ENCODE assay signal across 9 cellular contexts in genomic region chr15:81296673-81297072, GRCh38. TPM values are rescaled to one million over a fixed set of nuclear protein-coding genes. Genes with fewer than 3 reads are reported as not detected.
DNase-seq lines count a peak whose midpoint lies in the region; ATAC-seq and TF ChIP-seq lines count a peak whose summit lies in the region.
"Had no signal": no experiment of that assay in that cellular context is flagged by ENCODE, and none has a peak within 500 bp of the region (broad histone marks: within the 10 kb centered on the region; RNA-seq: fewer than 3 reads in every experiment).

No MANE protein-coding gene starts in this region.

- no peak overlapping the region for H3K27ac ChIP-seq in testis
- H3K27ac ChIP-seq: VCaP had no signal

- no peak for TF ChIP-seq CTCF in testis (IDR thresholded peaks at IDR 0.05)

- intact Hi-C loops in testis (cut with DNase I; ENCODE audit: low total_unique reads), result no loop called here

- H3K36me3 ChIP-seq in testis (ENCODE audit: low read depth, missing control alignments), result no peaks in the 10 kb centered on the region

- H3K4me3 ChIP-seq in mononuclear cell (ENCODE audit: low read length) (peak overlapping the region; percentile 90), testis (no peak overlapping the region)

- DNase-seq in SIG-M5 treated with dmso at 0.1 percent for 504 hours (lab: John Stamatoyannopoulos, UW; ENCODE audit: unreplicated experiment), result peak; percentile 89
- DNase-seq in activated naive CD4-positive, alpha-beta T cell treated with anti-CD3 and anti-CD28 coated beads, Interleukin-2, amount 50 U/mL, for 16 hours, result peak; percentile 64
- peak; percentile 34 for DNase-seq in testis
- DNase-seq in hippocampal formation (lab: John Stamatoyannopoulos, UW), result no peak
- DNase-seq in NCI-H446 (lab: John Stamatoyannopoulos, UW), result no peak

- peak; percentile 33 for ATAC-seq in GM18870 (IDR thresholded peaks at IDR 0.05; ENCODE audit: unreplicated experiment)
- peak; percentile 39 for ATAC-seq in HG02981 (IDR thresholded peaks at IDR 0.05; ENCODE audit: unreplicated experiment)

- no peak for TF ChIP-seq POLR2A in testis (IDR thresholded peaks at IDR 0.05)

- H3K4me1 ChIP-seq in mononuclear cell (ENCODE audit: insufficient read depth, low read length) (peaks cover 88% of the 10 kb centered on the region), testis (no peaks in the 10 kb centered on the region)

- WGBS in testis, 2 donors, result 74 to 89% methylated on average over 11 of the region's 11 CpGs

- H3K27me3 ChIP-seq in mononuclear cell (ENCODE audit: insufficient read depth, low read length) (no peaks in the 10 kb centered on the region), testis (no peaks in the 10 kb centered on the region)

- H3K9me3 ChIP-seq in mononuclear cell (ENCODE audit: low read depth, low read length) (no peaks in the 10 kb centered on the region), testis (no peaks in the 10 kb centered on the region)

RNA-seq across cellular contexts. Expression of gene STARD5, which starts 27.3 kb away (rescaled TPM):
- total RNA-seq in mononuclear cell (14.1 TPM), testis (10 to 100 TPM; 15.7 to 16.2 TPM)
- polyA plus RNA-seq in testis (ENCODE audit: insufficient read depth, low read depth, low replicate concordance), result 8.7 TPM

Comparison
In these comparisons a context has a peak if more than half of its experiments do, and no peak if none do; other contexts are left out.
1. DNase-seq: peak in SIG-M5 treated with dmso at 0.1 percent for 504 hours (single experiment), activated naive CD4-positive, alpha-beta T cell treated with anti-CD3 and anti-CD28 coated beads, Interleukin-2, amount 50 U/mL, for 16 hours (single experiment) and testis (single experiment); none in hippocampal formation (0 of 2) and NCI-H446 (0 of 2).